ENCODE assay signal across 18 cellular contexts in genomic region chr10:4384254-4384653, GRCh38.
DNase-seq lines count a peak whose midpoint lies in the region; ATAC-seq and TF ChIP-seq lines count a peak whose summit lies in the region.
"Had no signal": no experiment of that assay in that cellular context is flagged by ENCODE, and none has a peak within 500 bp of the region (broad histone marks: within the 10 kb centered on the region; RNA-seq: fewer than 3 reads in every experiment).

No MANE protein-coding gene starts in this region.

- TF ChIP-seq CTCF in astrocyte of the cerebellum (IDR thresholded peaks at IDR 0.05; ENCODE audit: low read depth, low read length, missing control alignments) (no peak), fibroblast of villous mesenchyme (IDR thresholded peaks at IDR 0.05; ENCODE audit: insufficient read depth, low read depth, low read length) (no peak), smooth muscle cell (IDR thresholded peaks at IDR 0.05; ENCODE audit: borderline replicate concordance, insufficient read depth, poor library complexity, severe bottlenecking) (no peak)

- in situ Hi-C loops in astrocyte of the cerebellum (cut with HindIII; ENCODE audit: low sequenced_read_pairs): no loop called here

- no peak overlapping the region for H3K4me3 Mint-ChIP-seq in activated T-cell treated with anti-CD3 and anti-CD28 coated beads, Interleukin-2, amount 50 U/mL, for 72 hours
- H3K4me3 Mint-ChIP-seq: activated CD4-positive, alpha-beta T cell treated with anti-CD3 and anti-CD28 coated beads for 36 hours; activated naive CD4-positive, alpha-beta T cell treated with anti-CD3 and anti-CD28 coated beads, Interleukin-2, amount 50 U/mL, for 24 hours; T-helper 2 cell treated with Interferon-gamma antibody and Interleukin-4, amounts not matched to agents 5 μg/mL and 100 μg/mL, for 36 hours had no signal

- 67% methylated on average over 4 of the region's 4 CpGs for WGBS in smooth muscle cell (ENCODE audit: low lambda C conversion rate)

- H3K4me3 ChIP-seq in astrocyte of the cerebellum (ENCODE audit: low read depth, low read length) (no peak overlapping the region), fibroblast of villous mesenchyme (ENCODE audit: low read depth, low read length) (no peak overlapping the region), smooth muscle cell (no peak overlapping the region)

- H3K9me3 Mint-ChIP-seq in activated T-cell treated with anti-CD3 and anti-CD28 coated beads, Interleukin-2, amount 50 U/mL, for 72 hours: no peaks in the 10 kb centered on the region
- H3K9me3 Mint-ChIP-seq: activated naive CD4-positive, alpha-beta T cell treated with anti-CD3 and anti-CD28 coated beads, Interleukin-2, amount 50 U/mL, for 24 hours; T-helper 2 cell treated with Interferon-gamma antibody and Interleukin-4, amounts not matched to agents 5 μg/mL and 100 μg/mL, for 36 hours had no signal

- DNase-seq in GM04503 (ENCODE audit: low read depth) (peak; percentile 61), astrocyte of the cerebellum (ENCODE audit: low read depth) (peak; percentile 86), fibroblast of villous mesenchyme (ENCODE audit: low read depth) (peak; percentile 87), smooth muscle cell (lab: John Stamatoyannopoulos, UW; ENCODE audit: unreplicated experiment) (no peak), DMS153 treated with DMSO at 0.1 percent for 48 hours (lab: John Stamatoyannopoulos, UW; ENCODE audit: unreplicated experiment) (no peak)
- no peak for DNase-seq in activated T-cell treated with anti-CD3 and anti-CD28 coated beads, Interleukin-2, amount 50 U/mL, for 72 hours
- DNase-seq in effector CD4-positive, alpha-beta T cell: no peak
- DNase-seq: activated CD4-positive, alpha-beta T cell treated with anti-CD3 and anti-CD28 coated beads for 36 hours; BE2C; cerebellar nuclear complex; DMS153; left colon; NCI-H1048; NCI-H748 treated with DMSO at 0.1 percent for 48 hours had no signal

- H4K20me1 ChIP-seq in smooth muscle cell (ENCODE audit: low read depth): no peaks in the 10 kb centered on the region

- no peaks in the 10 kb centered on the region for H3F3A ChIP-seq in smooth muscle cell (ENCODE audit: low read depth)

- H3K27me3 ChIP-seq in smooth muscle cell (ENCODE audit: low read depth): no peaks in the 10 kb centered on the region
- H3K27me3 ChIP-seq: BE2C had no signal

- peak overlapping the region; percentile 72 for H2AFZ ChIP-seq in smooth muscle cell (ENCODE audit: low read depth)

- ATAC-seq in activated T-cell treated with anti-CD3 and anti-CD28 coated beads, Interleukin-2, amount 50 U/mL, for 72 hours (replicated peaks in 1 of 2): no peak
- ATAC-seq in HG03520 (IDR thresholded peaks at IDR 0.05; ENCODE audit: unreplicated experiment): no peak
- ATAC-seq: activated CD4-positive, alpha-beta T cell treated with anti-CD3 and anti-CD28 coated beads for 36 hours; HepG2; left colon had no signal

- H3K27ac Mint-ChIP-seq in activated T-cell treated with anti-CD3 and anti-CD28 coated beads, Interleukin-2, amount 50 U/mL, for 72 hours: no peak overlapping the region
- H3K27ac Mint-ChIP-seq: activated CD4-positive, alpha-beta T cell treated with anti-CD3 and anti-CD28 coated beads for 36 hours; activated naive CD4-positive, alpha-beta T cell treated with anti-CD3 and anti-CD28 coated beads, Interleukin-2, amount 50 U/mL, for 24 hours; T-helper 2 cell treated with Interferon-gamma antibody and Interleukin-4, amounts not matched to agents 5 μg/mL and 100 μg/mL, for 36 hours had no signal

- no peaks in the 10 kb centered on the region for H3K9me3 ChIP-seq in smooth muscle cell (replicated peaks; ENCODE audit: low read depth)
- H3K9me3 ChIP-seq: BE2C had no signal

- H3K4me1 Mint-ChIP-seq in activated T-cell treated with anti-CD3 and anti-CD28 coated beads, Interleukin-2, amount 50 U/mL, for 72 hours (ENCODE audit: low read depth): no peaks in the 10 kb centered on the region
- H3K4me1 Mint-ChIP-seq: activated CD4-positive, alpha-beta T cell treated with anti-CD3 and anti-CD28 coated beads for 36 hours; activated naive CD4-positive, alpha-beta T cell treated with anti-CD3 and anti-CD28 coated beads, Interleukin-2, amount 50 U/mL, for 24 hours had no signal

- H3K36me3 Mint-ChIP-seq in activated T-cell treated with anti-CD3 and anti-CD28 coated beads, Interleukin-2, amount 50 U/mL, for 72 hours (ENCODE audit: insufficient read depth in 2 of 2): no peaks in the 10 kb centered on the region
- H3K36me3 Mint-ChIP-seq: activated naive CD4-positive, alpha-beta T cell treated with anti-CD3 and anti-CD28 coated beads, Interleukin-2, amount 50 U/mL, for 24 hours had no signal

- no peak overlapping the region for H3K4me2 ChIP-seq in smooth muscle cell

- no peaks in the 10 kb centered on the region for H3K36me3 ChIP-seq in smooth muscle cell (ENCODE audit: low read depth)
- H3K36me3 ChIP-seq: BE2C had no signal

- peaks cover 24% of the 10 kb centered on the region for H3K27me3 Mint-ChIP-seq in activated T-cell treated with anti-CD3 and anti-CD28 coated beads, Interleukin-2, amount 50 U/mL, for 72 hours (ENCODE audit: low read depth)

- H3K27ac ChIP-seq in smooth muscle cell (ENCODE audit: low read depth): no peak overlapping the region

- H3K9ac ChIP-seq in smooth muscle cell (ENCODE audit: low read depth): no peak overlapping the region

- no peaks in the 10 kb centered on the region for H3K79me2 ChIP-seq in smooth muscle cell (ENCODE audit: low read depth)

- H3K4me1 ChIP-seq in smooth muscle cell (ENCODE audit: low read depth): no peaks in the 10 kb centered on the region
- H3K4me1 ChIP-seq: BE2C had no signal

Comparison
In these comparisons a context has a peak if more than half of its experiments do, and no peak if none do; other contexts are left out.
1. DNase-seq: peak in GM04503 (single experiment), astrocyte of the cerebellum (single experiment) and fibroblast of villous mesenchyme (single experiment); none in smooth muscle cell (single experiment), DMS153 treated with DMSO at 0.1 percent for 48 hours (single experiment), activated T-cell treated with anti-CD3 and anti-CD28 coated beads, Interleukin-2, amount 50 U/mL, for 72 hours (0 of 2) and effector CD4-positive, alpha-beta T cell (single experiment).